Comparison of ENCODE assay signal across 8 cellular contexts in genomic region chr2:106159867-106160785, GRCh38. TPM values are rescaled to one million over a fixed set of nuclear protein-coding genes. Genes with fewer than 3 reads are reported as not detected.
DNase-seq lines count a peak whose midpoint lies in the region; ATAC-seq and TF ChIP-seq lines count a peak whose summit lies in the region.

No MANE protein-coding gene starts in this region.

- H3K27ac ChIP-seq in Peyer's patch: peak overlapping the region; percentile 45 to 73 (median 62)

- TF ChIP-seq CTCF in Peyer's patch (IDR thresholded peaks at IDR 0.05): no peak
- TF ChIP-seq CTCF in GM13977 (IDR thresholded peaks at IDR 0.05; ENCODE audit: extremely low read depth, insufficient read depth, missing control alignments): no peak

- no peaks in the 10 kb centered on the region for H3K4me1 ChIP-seq in Peyer's patch

- in situ Hi-C loops in ACHN (cut with HindIII; ENCODE audit: low pct_ligation_motif_present, low pct_unique_long_range_greater_than_20kb, low sequenced_read_pairs): no loop called here
- in situ Hi-C loops in GM13977 (cut with MboI; ENCODE audit: low pct_unique_long_range_greater_than_20kb, low sequenced_read_pairs, unreplicated experiment): no loop called here

- peak overlapping the region; percentile 21 to 33 (median 26) for H3K4me3 ChIP-seq in Peyer's patch

- no peaks in the 10 kb centered on the region for H3K27me3 ChIP-seq in Peyer's patch

- TF ChIP-seq POLR2A in Peyer's patch (IDR thresholded peaks at IDR 0.05): no peak

- peaks cover 0 to 6% (median 0%) of the 10 kb centered on the region in 3 donors for H3K36me3 ChIP-seq in Peyer's patch

- H3K36me3 Mint-ChIP-seq in activated naive CD4-positive, alpha-beta T cell treated with anti-CD3 and anti-CD28 coated beads, Interleukin-2, amount 50 U/mL, for 72 hours: peaks cover 16 to 74% of the 10 kb centered on the region in 2 donors

- DNase-seq in Peyer's patch (peak in 2 of 3 donors; percentile 44 to 59), ACHN (no peak), GM13977 (ENCODE audit: low spot score) (no peak), DMS 273 (lab: John Stamatoyannopoulos, UW; ENCODE audit: unreplicated experiment) (no peak)
- DNase-seq in activated naive CD4-positive, alpha-beta T cell treated with anti-CD3 and anti-CD28 coated beads, Interleukin-2, amount 50 U/mL, for 72 hours (ENCODE audit: low spot score in 2 of 2): peak; percentile 53 to 66
- DNase-seq in stimulated activated CD4-positive, alpha-beta T cell treated with anti-CD3 and anti-CD28 coated beads, Interleukin-2, amount 100 ng/mL, for 48 hours: peak; percentile 36 to 37

- no peaks in the 10 kb centered on the region for H3K9me3 ChIP-seq in Peyer's patch

- ATAC-seq in GM19463 (IDR thresholded peaks at IDR 0.05; ENCODE audit: unreplicated experiment) (peak; percentile 60), GM19351 (IDR thresholded peaks at IDR 0.05; ENCODE audit: unreplicated experiment) (no peak)
- ATAC-seq in activated naive CD4-positive, alpha-beta T cell treated with anti-CD3 and anti-CD28 coated beads, Interleukin-2, amount 50 U/mL, for 72 hours: peak; percentile 82 to 83

- H3K9me3 Mint-ChIP-seq in activated naive CD4-positive, alpha-beta T cell treated with anti-CD3 and anti-CD28 coated beads, Interleukin-2, amount 50 U/mL, for 72 hours: peaks cover 0 to under 1% of the 10 kb centered on the region in 2 donors

- H3K27ac Mint-ChIP-seq in activated naive CD4-positive, alpha-beta T cell treated with anti-CD3 and anti-CD28 coated beads, Interleukin-2, amount 50 U/mL, for 72 hours: peak overlapping the region; percentile 88 to 96

RNA-seq across cellular contexts. Expression of gene UXS1, which starts 34.0 kb away (rescaled TPM):
- total RNA-seq in Peyer's patch: 10 to 100 TPM; 20.4 to 44.6 (median 32.1) TPM
- total RNA-seq in activated naive CD4-positive, alpha-beta T cell treated with anti-CD3 and anti-CD28 coated beads, Interleukin-2, amount 50 U/mL, for 72 hours: 10 to 100 TPM; 37.0 to 59.5 TPM

Comparison
In these comparisons a context has a peak if more than half of its experiments do, and no peak if none do; other contexts are left out.
1. DNase-seq: peak in Peyer's patch (2 of 3), activated naive CD4-positive, alpha-beta T cell treated with anti-CD3 and anti-CD28 coated beads, Interleukin-2, amount 50 U/mL, for 72 hours (2 of 2) and stimulated activated CD4-positive, alpha-beta T cell treated with anti-CD3 and anti-CD28 coated beads, Interleukin-2, amount 100 ng/mL, for 48 hours (2 of 2); none in ACHN (single experiment), GM13977 (single experiment) and DMS 273 (single experiment).